In genomic region chr1:203214889-203215288, GRCh38 we compare ENCODE assay signal across 15 cellular contexts. TPM values are rescaled to one million over a fixed set of nuclear protein-coding genes. Genes with fewer than 3 reads are reported as not detected.
DNase-seq lines count a peak whose midpoint lies in the region; ATAC-seq, FAIRE-seq and TF ChIP-seq lines count a peak whose summit lies in the region.
"Had no signal": no experiment of that assay in that cellular context is flagged by ENCODE, and none has a peak within 500 bp of the region (broad histone marks: within the 10 kb centered on the region; RNA-seq: fewer than 3 reads in every experiment).

No MANE protein-coding gene starts in this region.

- H3K4me3 Mint-ChIP-seq in CD14-positive monocyte (peak overlapping the region; percentile 52 to 80), neural crest cell (no peak overlapping the region), nephron progenitor cell (no peak overlapping the region)
- H3K4me3 Mint-ChIP-seq: CD8-positive, alpha-beta memory T cell had no signal

- H3K4me3 ChIP-seq in NB4 (ENCODE audit: low read depth, low read length) (no peak overlapping the region), GM12878 (no peak overlapping the region)
- H3K4me3 ChIP-seq: SJSA1 had no signal

- H2AFZ ChIP-seq in GM12878 (ENCODE audit: control insufficient read depth, low read depth, low read length), result no peak overlapping the region

- no TSS peak for BruUV-seq in GM12878 (replicated peaks; lab: Mats Ljungman, UMichigan)

- intact Hi-C loops in CD14-positive monocyte (cut with micrococcal nuclease), result loop anchor here (2.0 to 5.0 kb wide), 3 partner anchors 38 to 94 kb away; partner anchors contain the start of gene MYBPH (in 1 of the 2)
- intact Hi-C loops in GM12878 (cut with micrococcal nuclease; ENCODE audit: unreplicated experiment), result no loop called here

- no peak for TF ChIP-seq POLR2A in NB4 (IDR thresholded peaks at IDR 0.05; ENCODE audit: extremely low read depth, insufficient read length)
- TF ChIP-seq POLR2A in GM12878 (IDR thresholded peaks at IDR 0.05; ENCODE audit: low read depth, low read length), result no peak

- H3K4me2 ChIP-seq in GM12878 (ENCODE audit: control insufficient read depth, insufficient read depth), result no peak overlapping the region

- CTCF ChIA-PET in GM12878 (lab: Yijun Ruan, JAX), result interaction anchor here (0.6 to 8.5 kb wide), 23 partner anchors 8 to 198 kb away, joined by 3 to 114 read pairs (median 9); partner anchors contain the start of genes ADORA1 and MYBPH

- in situ Hi-C loops in GM12878 (cut with MboI), result loop anchor here (5.0 kb wide), 1 partner anchor 178 kb away; no protein-coding TSS in a partner anchor

- RAD21 ChIA-PET in GM12878 (lab: Charles Lee; ENCODE audit: unreplicated experiment), result interaction anchor here (1.3 to 4.0 kb wide), 9 partner anchors 32 to 175 kb away, joined by 3 to 61 read pairs (median 31); no protein-coding TSS in a partner anchor

- H3K27ac ChIP-seq in GM12878 (ENCODE audit: control insufficient read depth, insufficient read depth), result no peak overlapping the region
- H3K27ac ChIP-seq: SJSA1 had no signal

- no peaks in the 10 kb centered on the region for H3K36me3 ChIP-seq in GM12878 (ENCODE audit: control insufficient read depth in 2 of 2, insufficient read depth in 2 of 2, low read length in 1 of 2)
- H3K36me3 ChIP-seq: SJSA1 had no signal

- H3K4me1 ChIP-seq in GM12878 (ENCODE audit: control insufficient read depth, insufficient read depth, low read length), result no peaks in the 10 kb centered on the region
- H3K4me1 ChIP-seq: SJSA1 had no signal

- WGBS in GM12878 (ENCODE audit: insufficient coverage, insufficient replicate concordance, low lambda C conversion rate, missing lambda C conversion rate), result 13% methylated on average over 7 of the region's 7 CpGs

- POLR2A ChIA-PET in GM12878 (lab: Charles Lee), result no interaction called here

- FAIRE-seq in GM12878 (lab: Jason Lieb, UNC), result no peak

- peaks cover 44% of the 10 kb centered on the region for H3K4me1 Mint-ChIP-seq in CD14-positive monocyte
- H3K4me1 Mint-ChIP-seq in neural crest cell, result peaks cover 4% of the 10 kb centered on the region
- peaks cover 17% of the 10 kb centered on the region for H3K4me1 Mint-ChIP-seq in nephron progenitor cell

- SMC1A ChIA-PET in GM12878 (lab: Charles Lee; ENCODE audit: uncharacterized antibody, unreplicated experiment), result interaction anchor here (0.7 to 4.0 kb wide), 15 partner anchors 11 to 480 kb away, joined by 3 to 41 read pairs (median 3); no protein-coding TSS in a partner anchor

- TF ChIP-seq CTCF in CD14-positive monocyte (IDR thresholded peaks at IDR 0.05), result no peak
- TF ChIP-seq CTCF in NB4 (IDR thresholded peaks at IDR 0.05; ENCODE audit: low read depth, low read length), result no peak
- no peak for TF ChIP-seq CTCF in GM12878 (IDR thresholded peaks at IDR 0.05 in 2 of 3, conservative IDR thresholded peaks at IDR 0.05 in 1 of 3; ENCODE audit: control insufficient read depth in 2 of 3, extremely low read depth in 1 of 3, insufficient read depth in 1 of 3, low read depth in 3 of 3, low read length in 3 of 3)
- no peak for TF ChIP-seq CTCF in neural crest cell (conservative IDR thresholded peaks at IDR 0.05)
- no peak for TF ChIP-seq CTCF in nephron progenitor cell (IDR thresholded peaks at IDR 0.05)

- H3K27me3 Mint-ChIP-seq in CD14-positive monocyte (ENCODE audit: low read depth in 3 of 3) (peaks cover 4 to 30% (median 30%) of the 10 kb centered on the region in 3 donors), neural crest cell (ENCODE audit: low read depth) (peaks cover 34% of the 10 kb centered on the region), nephron progenitor cell (ENCODE audit: low read depth, poor library complexity) (peaks cover 42% of the 10 kb centered on the region)

- H3K27ac Mint-ChIP-seq in CD14-positive monocyte, result peak overlapping the region; percentile 8 to 88 (median 82)
- H3K27ac Mint-ChIP-seq in neural crest cell (ENCODE audit: unreplicated experiment), result peak overlapping the region; percentile 59
- H3K27ac Mint-ChIP-seq in nephron progenitor cell, result no peak overlapping the region
- H3K27ac Mint-ChIP-seq: CD8-positive, alpha-beta memory T cell had no signal

- no peaks in the 10 kb centered on the region for H3K79me2 ChIP-seq in GM12878 (ENCODE audit: control insufficient read depth, insufficient read depth, low read length)

- peak; percentile 60 for DNase-seq in CD14-positive monocyte (ENCODE audit: low spot score)
- DNase-seq in NB4 (ENCODE audit: low read depth), result peak; percentile 42
- DNase-seq in GM12878 (ENCODE audit: low read depth, low spot score), result no peak
- no peak for DNase-seq in neural crest cell (ENCODE audit: low read depth, low spot score)
- no peak for DNase-seq in nephron progenitor cell
- DNase-seq in mucosa of gallbladder (ENCODE audit: low spot score), result no peak
- DNase-seq: CD8-positive, alpha-beta memory T cell; DMS 273 treated with DMSO at 0.1 percent for 48 hours; GOT3; KBM-7; NCI-H187 treated with DMSO at 0.1 percent for 48 hours had no signal

- ATAC-seq in GM12878 (peak; percentile 22; the same call in 2 of the 3 replicates), HG03469 (IDR thresholded peaks at IDR 0.05; ENCODE audit: unreplicated experiment) (no peak)

- H4K20me1 ChIP-seq in GM12878 (ENCODE audit: control insufficient read depth, insufficient read depth), result no peaks in the 10 kb centered on the region

- no peak for TF ChIP-seq RAD21 in GM12878 (IDR thresholded peaks at IDR 0.05; ENCODE audit: insufficient read depth, low read depth, low read length)

- H3K9ac ChIP-seq in GM12878 (ENCODE audit: control insufficient read depth, insufficient read depth, low read length), result no peak overlapping the region

- H3K9me3 Mint-ChIP-seq in CD14-positive monocyte, result no peaks in the 10 kb centered on the region
- H3K9me3 Mint-ChIP-seq in neural crest cell, result no peaks in the 10 kb centered on the region
- no peaks in the 10 kb centered on the region for H3K9me3 Mint-ChIP-seq in nephron progenitor cell
- H3K9me3 Mint-ChIP-seq: CD8-positive, alpha-beta memory T cell had no signal

- no peak for TF ChIP-seq EP300 in GM12878 (IDR thresholded peaks at IDR 0.05; ENCODE audit: borderline replicate concordance in 1 of 2, control insufficient read depth in 1 of 2, low read depth in 2 of 2, low read length in 2 of 2)

- H3K9me3 ChIP-seq in GM12878 (replicated peaks; ENCODE audit: control insufficient read depth, insufficient read depth, low read length), result no peaks in the 10 kb centered on the region
- H3K9me3 ChIP-seq: SJSA1 had no signal

- H3K36me3 Mint-ChIP-seq in CD14-positive monocyte (no peaks in the 10 kb centered on the region), neural crest cell (ENCODE audit: low read depth) (no peaks in the 10 kb centered on the region), nephron progenitor cell (ENCODE audit: low read depth) (no peaks in the 10 kb centered on the region)
- H3K36me3 Mint-ChIP-seq: CD8-positive, alpha-beta memory T cell had no signal

- H3K27me3 ChIP-seq in GM12878 (replicated peaks in 1 of 2; ENCODE audit: control insufficient read depth in 2 of 2, insufficient read depth in 2 of 2, low read length in 1 of 2), result peaks cover 0 to 5% of the 10 kb centered on the region in 2 experiments; a peak in 1 of 4 replicates

RNA-seq across cellular contexts. Expression of gene CHIT1, which starts 14.6 kb away (rescaled TPM):
- polyA plus RNA-seq in CD14-positive monocyte, result under 1 TPM in 1 of 2 donors, not detected in 1; 0.51 TPM
- total RNA-seq in GM12878 (2013; cell fraction: nucleolus; rRNA removed), result 3.7 and 5.3 TPM in 2 replicates
- 1.4 and 2.5 TPM in 2 replicates for total RNA-seq in GM12878 (2014; rRNA removed)
- total RNA-seq in GM12878 (2014; rRNA removed; fragmentation: Illumina TruSeq; extraction: Trizol), result 0.89 and 1.0 TPM in 2 replicates
- total RNA-seq in GM12878 (2021), result 1.1 and 2.1 TPM in 2 replicates
- 0.21 TPM for polyA plus RNA-seq in GM12878 (2011; ENCODE audit: low read depth)
- polyA plus RNA-seq in GM12878 (2011; rRNA removed), result 0.23 and 0.39 TPM in 2 replicates
- polyA plus RNA-seq in GM12878 (2011; cell fraction: cytosol; rRNA removed), result 0.32 and 0.43 TPM in 2 replicates
- 2.1 and 2.4 TPM in 2 replicates for polyA plus RNA-seq in GM12878 (2011; cell fraction: nucleus; rRNA removed)
- 0.65 and 1.1 TPM in 2 replicates for polyA plus RNA-seq in GM12878 (2012)
- 0.43 and 0.63 TPM in 2 replicates for polyA plus RNA-seq in GM12878 (2014; fragmentation: Illumina TruSeq; extraction: Trizol)
- under 1 TPM; 0.02 to 0.27 TPM for polyA plus RNA-seq in GM12878 (2014; fragmentation: Nextera tagmentation; extraction: Ambion mirVana)
- 1.0 and 1.3 TPM in 2 replicates for polyA plus RNA-seq in GM12878 (2014; rRNA removed)
- under 1 TPM; 0.32 to 0.96 TPM for polyA plus RNA-seq in GM12878 (2016; fragmentation: Nextera tagmentation; extraction: Ambion mirVana)
- 0.73 and 1.8 TPM in 2 replicates for polyA minus RNA-seq in GM12878 (2011; rRNA and poly(A)+ RNA removed)
- polyA minus RNA-seq in GM12878 (2011; cell fraction: cytosol; rRNA and poly(A)+ RNA removed), result 1.2 TPM in 1 of 2 replicates, not detected in the other
- polyA minus RNA-seq in GM12878 (2011; cell fraction: nucleus; rRNA and poly(A)+ RNA removed), result 1.7 and 2.7 TPM in 2 replicates
- not detected in 2 replicates for total RNA-seq in neural crest cell
- 0.06 TPM for total RNA-seq in mucosa of gallbladder
- total RNA-seq: Daoy, M059J, SJSA1 had no signal
- polyA plus RNA-seq: CD8-positive, alpha-beta memory T cell had no signal

RNA-seq across cellular contexts. Expression of gene CHI3L1, which starts 28.4 kb away (rescaled TPM):
- polyA plus RNA-seq in CD14-positive monocyte (under 1 TPM; 0.37 to 0.43 TPM), GM12878 (2011; rRNA removed) (0.29 and 0.77 TPM in 2 replicates), GM12878 (2014; fragmentation: Illumina TruSeq; extraction: Trizol) (0.19 and 0.21 TPM in 2 replicates), GM12878 (2014; fragmentation: Nextera tagmentation; extraction: Ambion mirVana) (under 1 TPM; 0.10 to 0.26 TPM), GM12878 (2014; rRNA removed) (0.44 and 0.65 TPM in 2 replicates), GM12878 (2016; fragmentation: Nextera tagmentation; extraction: Ambion mirVana) (1 to 10 TPM; 1.2 to 1.7 TPM)
- 0.44 and 0.84 TPM in 2 replicates for total RNA-seq in GM12878 (2013; cell fraction: nucleolus; rRNA removed)
- total RNA-seq in GM12878 (2014; rRNA removed) (0.34 and 0.38 TPM in 2 replicates), GM12878 (2014; rRNA removed; fragmentation: Illumina TruSeq; extraction: Trizol) (0.09 and 0.22 TPM in 2 replicates), GM12878 (2021) (0.24 and 0.44 TPM in 2 replicates), neural crest cell (not detected in 2 replicates), mucosa of gallbladder (0.40 TPM)
- 0.37 TPM for polyA plus RNA-seq in GM12878 (2011; ENCODE audit: low read depth)
- 0.43 and 0.80 TPM in 2 replicates for polyA plus RNA-seq in GM12878 (2011; cell fraction: cytosol; rRNA removed)
- 2.4 and 4.3 TPM in 2 replicates for polyA plus RNA-seq in GM12878 (2011; cell fraction: nucleus; rRNA removed)
- polyA plus RNA-seq in GM12878 (2012), result 0.20 and 0.79 TPM in 2 replicates
- 0.21 TPM in 1 of 2 replicates, not detected in the other for polyA minus RNA-seq in GM12878 (2011; rRNA and poly(A)+ RNA removed)
- polyA minus RNA-seq in GM12878 (2011; cell fraction: cytosol; rRNA and poly(A)+ RNA removed), result not detected in 2 replicates
- polyA minus RNA-seq in GM12878 (2011; cell fraction: nucleus; rRNA and poly(A)+ RNA removed), result 0.12 TPM in 1 of 2 replicates, not detected in the other
- total RNA-seq: CD8-positive, alpha-beta memory T cell; Daoy; M059J; SJSA1 had no signal
- polyA plus RNA-seq: CD8-positive, alpha-beta memory T cell had no signal

RNA-seq across cellular contexts. Expression of gene MYBPH, which starts 39.3 kb away (rescaled TPM):
- polyA plus RNA-seq in CD14-positive monocyte (under 1 TPM; 0.16 to 0.52 TPM), GM12878 (2011; rRNA removed) (not detected in 2 replicates), GM12878 (2014; fragmentation: Illumina TruSeq; extraction: Trizol) (0.10 TPM in 1 of 2 replicates, not detected in the other), GM12878 (2014; fragmentation: Nextera tagmentation; extraction: Ambion mirVana) (not detected), GM12878 (2014; rRNA removed) (0.10 and 0.13 TPM in 2 replicates), GM12878 (2016; fragmentation: Nextera tagmentation; extraction: Ambion mirVana) (not detected)
- total RNA-seq in GM12878 (2013; cell fraction: nucleolus; rRNA removed), result not detected in 2 replicates
- total RNA-seq in GM12878 (2014; rRNA removed) (0.05 and 0.06 TPM in 2 replicates), GM12878 (2014; rRNA removed; fragmentation: Illumina TruSeq; extraction: Trizol) (not detected in 2 replicates), GM12878 (2021) (not detected in 2 replicates), neural crest cell (not detected in 2 replicates), mucosa of gallbladder (not detected)
- polyA plus RNA-seq in GM12878 (2011; ENCODE audit: low read depth), result not detected
- 0.04 TPM in 1 of 2 replicates, not detected in the other for polyA plus RNA-seq in GM12878 (2011; cell fraction: cytosol; rRNA removed)
- polyA plus RNA-seq in GM12878 (2011; cell fraction: nucleus; rRNA removed), result 0.09 TPM in 1 of 2 replicates, not detected in the other
- not detected in 2 replicates for polyA plus RNA-seq in GM12878 (2012)
- not detected in 2 replicates for polyA minus RNA-seq in GM12878 (2011; rRNA and poly(A)+ RNA removed)
- not detected in 2 replicates for polyA minus RNA-seq in GM12878 (2011; cell fraction: cytosol; rRNA and poly(A)+ RNA removed)
- not detected in 2 replicates for polyA minus RNA-seq in GM12878 (2011; cell fraction: nucleus; rRNA and poly(A)+ RNA removed)
- total RNA-seq: CD8-positive, alpha-beta memory T cell; Daoy; M059J; SJSA1 had no signal
- polyA plus RNA-seq: CD8-positive, alpha-beta memory T cell had no signal

Comparison
In these comparisons a context has a peak if more than half of its experiments do, and no peak if none do; other contexts are left out.
1. DNase-seq: peak in CD14-positive monocyte (single experiment) and NB4 (single experiment); none in GM12878 (single experiment), neural crest cell (single experiment), nephron progenitor cell (single experiment) and mucosa of gallbladder (single experiment).
2. H3K4me3 Mint-ChIP-seq: peak in CD14-positive monocyte (2 of 2); none in neural crest cell (single experiment) and nephron progenitor cell (single experiment).